In the genomic region with DNA sequence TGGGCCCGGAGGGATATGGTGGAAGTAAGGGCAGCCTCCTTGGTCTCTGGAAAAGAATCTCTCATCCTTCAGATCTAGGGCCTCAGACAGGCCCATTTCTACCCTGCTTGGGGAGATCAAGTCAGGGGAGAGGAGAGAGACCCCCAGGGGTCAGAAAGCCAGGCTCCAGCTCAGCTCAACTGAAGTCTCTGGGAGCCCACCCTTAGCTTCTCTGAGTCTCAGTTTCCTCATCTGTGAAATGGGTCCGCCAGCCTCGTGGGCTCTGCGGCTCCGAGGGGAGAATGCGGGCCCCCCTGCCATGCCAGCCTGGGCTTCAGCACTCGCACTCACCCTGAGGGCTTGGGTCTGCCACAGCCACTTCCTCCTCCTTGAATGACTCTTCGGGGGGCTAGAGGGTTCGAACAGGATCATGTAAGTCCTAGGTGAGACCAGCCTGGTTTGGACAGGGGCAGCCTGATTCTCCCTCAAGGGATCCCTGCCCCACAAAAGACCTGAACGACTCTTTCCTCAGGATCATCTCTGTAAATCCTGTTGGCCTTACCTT, we compare ENCODE assay signal across 31 cellular contexts. TPM values are rescaled to one million over a fixed set of nuclear protein-coding genes. Genes with fewer than 3 reads are reported as not detected.
"Had no signal": no experiment of that assay in that cellular context is flagged by ENCODE, and none has a peak within 500 bp of the region (broad histone marks: within the 10 kb centered on the region; RNA-seq: fewer than 3 reads in every experiment).

No MANE protein-coding gene starts in this region.

- H3K9me3 ChIP-seq: ascending aorta had no signal

- H3K4me1 ChIP-seq: ascending aorta had no signal

- DNase-seq: activated B cell treated with CpG ODN at 0.5 μM for 24 hours; activated CD4-positive, alpha-beta memory T cell treated with anti-CD3 and anti-CD28 coated beads, Interleukin-2, amount 10 ng/mL, durations not matched to agents 7 days and 5 days; activated CD4-positive, alpha-beta T cell treated with anti-CD3 and anti-CD28 coated beads for 4 hours; activated CD4-positive, alpha-beta T cell treated with anti-CD3 and anti-CD28 coated beads, Interleukin-2, amount 10 ng/mL, durations not matched to agents 7 days and 5 days; activated CD4-positive, alpha-beta T cell treated with anti-CD3 and anti-CD28 coated beads, Interleukin-2, amount 50 U/mL, for 48 hours; activated CD4-positive, CD25-positive, alpha-beta regulatory T cell treated with anti-CD3 and anti-CD28 coated beads, Interleukin-2, amount 50 U/mL, for 72 hours; activated CD8-positive, alpha-beta memory T cell treated with anti-CD3 and anti-CD28 coated beads for 24 hours; activated CD8-positive, alpha-beta memory T cell treated with anti-CD3 and anti-CD28 coated beads, Interleukin-2, amount 10 ng/mL, durations not matched to agents 7 days and 5 days; activated CD8-positive, alpha-beta memory T cell treated with anti-CD3 and anti-CD28 coated beads, Interleukin-2, amount 50 U/mL, for 48 hours; activated CD8-positive, alpha-beta T cell treated with anti-CD3 and anti-CD28 coated beads, Interleukin-2, amount 10 ng/mL, durations not matched to agents 7 days and 5 days; activated effector memory CD4-positive, alpha-beta T cell treated with Interleukin-2 at 50 U/mL for 16 hours; activated gamma-delta T cell; activated naive CD4-positive, alpha-beta T cell treated with anti-CD3 and anti-CD28 coated beads, Interleukin-2, amount 10 ng/mL, durations not matched to agents 7 days and 5 days; activated naive CD4-positive, alpha-beta T cell treated with Interleukin-2 at 50 U/mL for 16 hours; activated naive CD8-positive, alpha-beta T cell treated with anti-CD3 and anti-CD28 coated beads, Interleukin-2, amount 10 ng/mL, durations not matched to agents 7 days and 5 days; activated naive CD8-positive, alpha-beta T cell treated with anti-CD3 and anti-CD28 coated beads, Interleukin-2, amount 50 U/mL, for 24 hours; activated T-cell treated with anti-CD3 and anti-CD28 coated beads, Interleukin-2, amount 50 U/mL, for 24 hours; activated T-cell treated with anti-CD3 and anti-CD28 coated beads, Interleukin-2, amount 50 U/mL, for 48 hours; amygdala; anterior cingulate cortex; caudate nucleus; cerebellar nuclear complex; T-helper 17 cell had no signal

- ATAC-seq: activated CD8-positive, alpha-beta memory T cell treated with anti-CD3 and anti-CD28 coated beads, Interleukin-2, amount 10 ng/mL, durations not matched to agents 7 days and 5 days; activated CD8-positive, alpha-beta T cell treated with anti-CD3 and anti-CD28 coated beads, Interleukin-2, amount 10 ng/mL, durations not matched to agents 7 days and 5 days; activated naive CD8-positive, alpha-beta T cell treated with anti-CD3 and anti-CD28 coated beads, Interleukin-2, amount 50 U/mL, for 24 hours; T-helper 17 cell had no signal

- H3K27ac ChIP-seq: ascending aorta, cardiac muscle cell, VCaP had no signal

- H3K27me3 ChIP-seq: ascending aorta, cardiac muscle cell had no signal

- FAIRE-seq: bronchial epithelial cell, TTC549 had no signal

- H3K4me3 ChIP-seq: ascending aorta, cardiac muscle cell had no signal

- H3K36me3 ChIP-seq: ascending aorta, cardiac muscle cell had no signal

RNA-seq across cellular contexts. Expression of a gene that starts 6.7 kb away (rescaled TPM):
- total RNA-seq: activated B cell treated with CpG ODN at 0.5 μM for 24 hours; activated CD4-positive, alpha-beta memory T cell treated with anti-CD3 and anti-CD28 coated beads, Interleukin-2, amount 10 ng/mL, durations not matched to agents 7 days and 5 days; activated CD4-positive, alpha-beta T cell treated with anti-CD3 and anti-CD28 coated beads, Interleukin-2, amount 10 ng/mL, durations not matched to agents 7 days and 5 days; activated CD8-positive, alpha-beta memory T cell treated with anti-CD3 and anti-CD28 coated beads, Interleukin-2, amount 10 ng/mL, durations not matched to agents 7 days and 5 days; activated CD8-positive, alpha-beta T cell treated with anti-CD3 and anti-CD28 coated beads, Interleukin-2, amount 10 ng/mL, durations not matched to agents 7 days and 5 days; activated naive CD8-positive, alpha-beta T cell treated with anti-CD3 and anti-CD28 coated beads, Interleukin-2, amount 10 ng/mL, durations not matched to agents 7 days and 5 days; activated T-helper 2 cell treated with anti-CD3 and anti-CD28 coated beads, Interferon-gamma antibody, Interleukin-2, Interleukin-4, amounts not matched to agents 10 μg/mL and 5 μg/mL and 100 μg/mL, durations not matched to agents 14 hours and 24 hours and 36 hours; ascending aorta; cardiac muscle cell; T-helper 1 cell treated with Interleukin-12 subunit alpha and Interleukin-12 subunit beta and Interleukin-4 antibody, amounts not matched to agents 30 ng/mL and 1 ng/mL, for 36 hours; T-helper 17 cell; T-helper 2 cell treated with Interferon-gamma antibody and Interleukin-4, amounts not matched to agents 100 ng/mL and 5 ng/mL, for 36 hours had no signal
- polyA plus RNA-seq: cardiac muscle cell had no signal
